1 cellular context compared by ENCODE assay signal in the genomic region with DNA sequence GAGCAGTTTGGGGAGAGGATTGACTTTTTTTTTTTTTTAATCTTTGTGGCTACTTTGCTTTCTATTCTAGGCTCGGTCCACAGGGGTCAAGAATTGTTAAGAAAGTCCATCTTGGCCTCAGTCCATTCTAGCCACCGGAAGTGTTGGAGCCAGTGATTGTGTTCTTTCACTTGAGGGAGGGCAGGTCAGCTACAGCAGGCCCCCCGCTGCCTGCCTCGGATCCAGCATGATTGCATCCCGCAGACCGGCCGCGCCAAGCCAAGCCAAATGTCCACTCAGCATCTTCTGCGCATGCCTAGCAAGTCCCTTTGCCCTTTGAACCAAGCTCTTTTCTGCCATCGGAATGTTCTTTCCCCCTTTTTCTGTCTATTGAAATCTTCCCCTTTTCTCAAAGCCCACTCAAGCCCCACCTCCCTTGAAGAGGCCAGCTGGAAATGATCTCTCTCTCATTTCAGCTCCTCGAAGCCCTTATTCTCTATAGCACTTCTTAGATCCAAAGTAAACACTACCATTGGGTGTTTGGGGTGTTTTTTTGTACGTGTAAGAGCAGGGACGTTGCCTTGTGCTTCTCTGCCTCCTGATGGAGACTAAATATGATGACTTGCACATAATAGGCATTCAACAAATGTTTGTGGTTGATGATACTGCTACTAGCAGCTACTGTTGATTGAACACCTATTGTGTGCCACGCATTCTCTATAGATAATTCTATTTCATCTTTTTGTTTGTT.
TF ChIP-seq lines count a peak whose summit lies in the region.

No MANE protein-coding gene starts in this region.

TF ChIP-seq in GM23338, 12 proteins besides CTCF, POLR2A, EP300 and RAD21 (continued from another document):
- TF ChIP-seq, protein P1, sequence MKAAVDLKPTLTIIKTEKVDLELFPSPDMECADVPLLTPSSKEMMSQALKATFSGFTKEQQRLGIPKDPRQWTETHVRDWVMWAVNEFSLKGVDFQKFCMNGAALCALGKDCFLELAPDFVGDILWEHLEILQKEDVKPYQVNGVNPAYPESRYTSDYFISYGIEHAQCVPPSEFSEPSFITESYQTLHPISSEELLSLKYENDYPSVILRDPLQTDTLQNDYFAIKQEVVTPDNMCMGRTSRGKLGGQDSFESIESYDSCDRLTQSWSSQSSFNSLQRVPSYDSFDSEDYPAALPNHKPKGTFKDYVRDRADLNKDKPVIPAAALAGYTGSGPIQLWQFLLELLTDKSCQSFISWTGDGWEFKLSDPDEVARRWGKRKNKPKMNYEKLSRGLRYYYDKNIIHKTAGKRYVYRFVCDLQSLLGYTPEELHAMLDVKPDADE (IDR thresholded peaks at IDR 0.05), result no peak
- no peak for TF ChIP-seq JUNB (IDR thresholded peaks at IDR 0.05; ENCODE audit: unreplicated experiment)
- TF ChIP-seq NANOG (IDR thresholded peaks at IDR 0.05; ENCODE audit: borderline replicate concordance), result no peak
- no peak for TF ChIP-seq EZH2phosphoT487 (IDR thresholded peaks at IDR 0.05; ENCODE audit: unreplicated experiment)
- TF ChIP-seq EZH2 (IDR thresholded peaks at IDR 0.05; ENCODE audit: low read depth, unreplicated experiment), result no peak
- TF ChIP-seq ZNF114 (CRISPR knock-in tag; IDR thresholded peaks at IDR 0.05), result no peak
- TF ChIP-seq ZNF462 (CRISPR knock-in tag; IDR thresholded peaks at IDR 0.05), result no peak
- TF ChIP-seq REST (IDR thresholded peaks at IDR 0.05; ENCODE audit: unreplicated experiment), result no peak
- TF ChIP-seq ZNF331 (CRISPR knock-in tag; IDR thresholded peaks at IDR 0.05; ENCODE audit: low read depth), result no peak
- TF ChIP-seq POLR2AphosphoS5 (IDR thresholded peaks at IDR 0.05; ENCODE audit: low read depth), result no peak
- no peak for TF ChIP-seq CREB1 (CRISPR knock-in tag; IDR thresholded peaks at IDR 0.05; ENCODE audit: low read depth)
